Comparison of ENCODE assay signal across 8 cellular contexts in genomic region chr3:69386535-69387385, GRCh38. TPM values are rescaled to one million over a fixed set of nuclear protein-coding genes. Genes with fewer than 3 reads are reported as not detected.
DNase-seq lines count a peak whose midpoint lies in the region; ATAC-seq, FAIRE-seq and TF ChIP-seq lines count a peak whose summit lies in the region.

No MANE protein-coding gene starts in this region.

- no peak for FAIRE-seq in kidney (lab: Jason Lieb, UNC)

- no peak for DNase-seq in activated CD4-positive, alpha-beta T cell treated with anti-CD3 and anti-CD28 coated beads, Interleukin-2, amount 10 ng/mL, durations not matched to agents 7 days and 5 days
- DNase-seq in activated CD4-positive, alpha-beta T cell treated with anti-CD3 and anti-CD28 coated beads for 1 hour = no peak
- DNase-seq in kidney (no peak), suprapubic skin (ENCODE audit: low spot score in 2 of 2) (no peak), NCI-H2227 treated with DMSO at 0.1 percent for 48 hours (lab: John Stamatoyannopoulos, UW) (no peak), OCI-M1 (lab: John Stamatoyannopoulos, UW) (no peak)

- H3K4me1 Mint-ChIP-seq in activated CD4-positive, alpha-beta T cell treated with anti-CD3 and anti-CD28 coated beads, Interleukin-2, amount 10 ng/mL, durations not matched to agents 7 days and 5 days = peaks cover 8% of the 10 kb centered on the region
- no peaks in the 10 kb centered on the region for H3K4me1 Mint-ChIP-seq in activated T-helper 17 cell treated with anti-CD3 and anti-CD28 coated beads, Interleukin-2, amount 50 U/mL, for 72 hours

- peaks cover 19% of the 10 kb centered on the region for H3K27me3 ChIP-seq in suprapubic skin

- POLR2A ChIA-PET in activated CD4-positive, alpha-beta T cell treated with anti-CD3 and anti-CD28 coated beads, Interleukin-2, amount 10 ng/mL, durations not matched to agents 7 days and 5 days (lab: Charles Lee) = no interaction called here

- peak overlapping the region; percentile 20 to 85 for H3K27ac ChIP-seq in kidney (ENCODE audit: low read depth in 2 of 2, low read length in 2 of 2)
- H3K27ac ChIP-seq in suprapubic skin = no peak overlapping the region

- H3K9ac ChIP-seq in kidney (ENCODE audit: low read length in 2 of 2) = peak overlapping the region in 1 of 2 donors; percentile 72

- CTCF ChIA-PET in activated CD4-positive, alpha-beta T cell treated with anti-CD3 and anti-CD28 coated beads, Interleukin-2, amount 10 ng/mL, durations not matched to agents 7 days and 5 days (lab: Charles Lee) = interaction anchor here (0.6 to 1.4 kb wide), 5 partner anchors 11 to 225 kb away, joined by 3 to 5 read pairs (median 4); no protein-coding TSS in a partner anchor

- no peaks in the 10 kb centered on the region for H3K9me3 Mint-ChIP-seq in activated CD4-positive, alpha-beta T cell treated with anti-CD3 and anti-CD28 coated beads, Interleukin-2, amount 10 ng/mL, durations not matched to agents 7 days and 5 days
- no peaks in the 10 kb centered on the region for H3K9me3 Mint-ChIP-seq in activated T-helper 17 cell treated with anti-CD3 and anti-CD28 coated beads, Interleukin-2, amount 50 U/mL, for 72 hours

- H3K9me3 ChIP-seq in kidney (ENCODE audit: control insufficient read depth in 1 of 2, low read length in 2 of 2) = no peaks in the 10 kb centered on the region
- no peaks in the 10 kb centered on the region for H3K9me3 ChIP-seq in suprapubic skin

- peaks cover 5% of the 10 kb centered on the region in 2 donors for H3K4me1 ChIP-seq in kidney (ENCODE audit: control insufficient read depth in 1 of 2, insufficient read depth in 1 of 2, low read depth in 1 of 2, low read length in 2 of 2)
- H3K4me1 ChIP-seq in suprapubic skin = peaks cover 27% of the 10 kb centered on the region

- peak overlapping the region; percentile 41 for H3K4me3 Mint-ChIP-seq in activated CD4-positive, alpha-beta T cell treated with anti-CD3 and anti-CD28 coated beads, Interleukin-2, amount 10 ng/mL, durations not matched to agents 7 days and 5 days
- H3K4me3 Mint-ChIP-seq in activated T-helper 17 cell treated with anti-CD3 and anti-CD28 coated beads, Interleukin-2, amount 50 U/mL, for 72 hours = peak overlapping the region; percentile 50

- no peak for TF ChIP-seq EP300 in suprapubic skin (IDR thresholded peaks at IDR 0.05)

- H3K27ac Mint-ChIP-seq in activated CD4-positive, alpha-beta T cell treated with anti-CD3 and anti-CD28 coated beads, Interleukin-2, amount 10 ng/mL, durations not matched to agents 7 days and 5 days = no peak overlapping the region
- no peak overlapping the region for H3K27ac Mint-ChIP-seq in activated T-helper 17 cell treated with anti-CD3 and anti-CD28 coated beads, Interleukin-2, amount 50 U/mL, for 72 hours

- H3K4me3 ChIP-seq in kidney (ENCODE audit: low read length in 2 of 2) (peak overlapping the region; percentile 63 to 78), suprapubic skin (peak overlapping the region; percentile 72)

- TF ChIP-seq POLR2A in suprapubic skin (IDR thresholded peaks at IDR 0.05) = no peak

- no peak for ATAC-seq in activated T-helper 17 cell treated with anti-CD3 and anti-CD28 coated beads, Interleukin-2, amount 50 U/mL, for 72 hours (replicated peaks)
- no peak for ATAC-seq in GM18517 (IDR thresholded peaks at IDR 0.05; ENCODE audit: unreplicated experiment)

- 42% methylated on average over 8 of the region's 8 CpGs for WGBS in suprapubic skin

- no peaks in the 10 kb centered on the region for H3K36me3 Mint-ChIP-seq in activated CD4-positive, alpha-beta T cell treated with anti-CD3 and anti-CD28 coated beads, Interleukin-2, amount 10 ng/mL, durations not matched to agents 7 days and 5 days (ENCODE audit: low read depth)
- H3K36me3 Mint-ChIP-seq in activated T-helper 17 cell treated with anti-CD3 and anti-CD28 coated beads, Interleukin-2, amount 50 U/mL, for 72 hours (ENCODE audit: low read depth) = no peaks in the 10 kb centered on the region

- intact Hi-C loops in kidney (cut with DNase I) = no loop called here

- H3K36me3 ChIP-seq in kidney (ENCODE audit: control insufficient read depth in 1 of 2, insufficient read depth in 2 of 2, low read length in 2 of 2) (no peaks in the 10 kb centered on the region), suprapubic skin (no peaks in the 10 kb centered on the region)

- TF ChIP-seq CTCF in kidney (IDR thresholded peaks at IDR 0.05; ENCODE audit: borderline replicate concordance, extremely low read depth, insufficient read depth) = no peak
- no peak for TF ChIP-seq CTCF in suprapubic skin (IDR thresholded peaks at IDR 0.05)

- H3K27me3 Mint-ChIP-seq in activated CD4-positive, alpha-beta T cell treated with anti-CD3 and anti-CD28 coated beads, Interleukin-2, amount 10 ng/mL, durations not matched to agents 7 days and 5 days = peaks cover 76% of the 10 kb centered on the region
- peaks cover 47% of the 10 kb centered on the region for H3K27me3 Mint-ChIP-seq in activated T-helper 17 cell treated with anti-CD3 and anti-CD28 coated beads, Interleukin-2, amount 50 U/mL, for 72 hours

RNA-seq across cellular contexts. Expression of gene FRMD4B, which starts 0.9 kb away (rescaled TPM):
- 1 to 10 TPM; 6.9 to 8.2 TPM for total RNA-seq in activated CD4-positive, alpha-beta T cell treated with anti-CD3 and anti-CD28 coated beads, Interleukin-2, amount 10 ng/mL, durations not matched to agents 7 days and 5 days
- total RNA-seq in activated T-helper 17 cell treated with anti-CD3 and anti-CD28 coated beads, Interleukin-2, amount 50 U/mL, for 72 hours = 10 to 100 TPM; 16.6 to 49.0 TPM
- 50.5 TPM for total RNA-seq in kidney
- 11.8 TPM for polyA plus RNA-seq in kidney (ENCODE audit: insufficient read depth, low read depth, low replicate concordance)
- total RNA-seq in suprapubic skin = 10 to 100 TPM; 53.8 to 75.3 (median 67.8) TPM
